11 cellular contexts compared by ENCODE assay signal in genomic region chr1:1425753-1426495, GRCh38. TPM values are rescaled to one million over a fixed set of nuclear protein-coding genes. Genes with fewer than 3 reads are reported as not detected.
A peak's percentile ranks its signal among the peaks of the same experiment; 100 is the strongest.
DNase-seq lines count a peak whose midpoint lies in the region; ATAC-seq, FAIRE-seq and TF ChIP-seq lines count a peak whose summit lies in the region.
"Had no signal": no experiment of that assay in that cellular context is flagged by ENCODE, and none has a peak within 500 bp of the region (broad histone marks: within the 10 kb centered on the region; RNA-seq: fewer than 3 reads in every experiment).

No MANE protein-coding gene starts in this region.

- H3K27ac ChIP-seq in WERI-Rb-1 (peak overlapping the region; percentile 77), kidney (ENCODE audit: low read depth in 2 of 2, low read length in 2 of 2) (peak overlapping the region in 1 of 2 donors; percentile 43)
- H3K27ac ChIP-seq: adrenal gland had no signal

- TF ChIP-seq CTCF in WERI-Rb-1 (IDR thresholded peaks at IDR 0.05; ENCODE audit: low read depth, low read length) (no peak), kidney (IDR thresholded peaks at IDR 0.05; ENCODE audit: borderline replicate concordance, extremely low read depth, insufficient read depth) (no peak), osteocyte (IDR thresholded peaks at IDR 0.05) (no peak)

- H3K36me3 Mint-ChIP-seq in osteocyte (ENCODE audit: unreplicated experiment), result no peaks in the 10 kb centered on the region

- H3K27me3 ChIP-seq in WERI-Rb-1 (ENCODE audit: insufficient read depth, low read depth, severe bottlenecking), result no peaks in the 10 kb centered on the region
- H3K27me3 ChIP-seq: adrenal gland had no signal

- intact Hi-C loops in kidney (cut with DNase I) (no loop called here), left colon (cut with DNase I, micrococcal nuclease) (no loop called here)

- no peaks in the 10 kb centered on the region for H3K9me3 Mint-ChIP-seq in osteocyte (ENCODE audit: unreplicated experiment)

- H3K36me3 ChIP-seq in WERI-Rb-1 (no peaks in the 10 kb centered on the region), kidney (ENCODE audit: control insufficient read depth in 1 of 2, insufficient read depth in 2 of 2, low read length in 2 of 2) (no peaks in the 10 kb centered on the region)
- H3K36me3 ChIP-seq: adrenal gland, HAP-1 had no signal

- H3K4me3 ChIP-seq in WERI-Rb-1 (ENCODE audit: low read depth, low read length) (peak overlapping the region; percentile 34; the same call in 1 of the 2 replicates), kidney (ENCODE audit: low read length in 2 of 2) (no peak overlapping the region)
- H3K4me3 ChIP-seq: adrenal gland, HAP-1 had no signal

- no peak overlapping the region for H3K9ac ChIP-seq in kidney (ENCODE audit: low read length in 2 of 2)

- FAIRE-seq in kidney (lab: Jason Lieb, UNC), result no peak

- no peak overlapping the region for H3K4me3 Mint-ChIP-seq in osteocyte (ENCODE audit: unreplicated experiment)

- H3K9me3 ChIP-seq in WERI-Rb-1 (ENCODE audit: severe bottlenecking) (no peaks in the 10 kb centered on the region), kidney (ENCODE audit: control insufficient read depth in 1 of 2, low read length in 2 of 2) (no peaks in the 10 kb centered on the region)
- H3K9me3 ChIP-seq: adrenal gland, HAP-1 had no signal

- no peaks in the 10 kb centered on the region for H3K27me3 Mint-ChIP-seq in osteocyte (ENCODE audit: unreplicated experiment)

- H3K27ac Mint-ChIP-seq in osteocyte (ENCODE audit: unreplicated experiment), result no peak overlapping the region

- no peak for ATAC-seq in left colon

- H3K4me1 ChIP-seq in kidney (ENCODE audit: control insufficient read depth in 1 of 2, insufficient read depth in 1 of 2, low read depth in 1 of 2, low read length in 2 of 2), result peaks cover 0 to 3% of the 10 kb centered on the region in 2 donors

- DNase-seq in activated CD8-positive, alpha-beta memory T cell treated with anti-CD3 and anti-CD28 coated beads, Interleukin-2, amount 50 U/mL, for 48 hours, result peak; percentile 54
- DNase-seq in activated CD8-positive, alpha-beta memory T cell treated with anti-CD3 and anti-CD28 coated beads, Interleukin-2, amount 50 U/mL, for 4 hours, result no peak
- no peak for DNase-seq in WERI-Rb-1
- peak; percentile 72 for DNase-seq in kidney
- DNase-seq in superior temporal gyrus (ENCODE audit: extremely low spot score), result peak; percentile 77
- no peak for DNase-seq in osteocyte (ENCODE audit: extremely low spot score, unreplicated experiment)
- DNase-seq in left colon, result no peak
- no peak for DNase-seq in stimulated activated CD4-positive, alpha-beta T cell treated with anti-CD3 and anti-CD28 coated beads, Interleukin-4, amount 100 ng/mL, for 4 hours

- peaks cover 16% of the 10 kb centered on the region for H3K4me1 Mint-ChIP-seq in osteocyte (ENCODE audit: unreplicated experiment)

RNA-seq across cellular contexts. Expression of gene ANKRD65, which starts 4.8 kb away (rescaled TPM):
- total RNA-seq in kidney (5.2 TPM), osteocyte (0.21 and 0.24 TPM in 2 replicates), left colon (1 to 10 TPM in 1 of 2 donors, under 1 TPM in 1; 0.76 to 2.7 TPM)
- polyA plus RNA-seq in kidney (ENCODE audit: insufficient read depth, low read depth, low replicate concordance), result 7.1 TPM

RNA-seq across cellular contexts. Expression of gene VWA1, which starts 9.6 kb away (rescaled TPM):
- 116 TPM for total RNA-seq in kidney
- 103 TPM for polyA plus RNA-seq in kidney (ENCODE audit: insufficient read depth, low read depth, low replicate concordance)
- 15.6 and 17.5 TPM in 2 replicates for total RNA-seq in osteocyte
- total RNA-seq in left colon, result 10 to 100 TPM; 40.1 to 81.5 TPM

RNA-seq across cellular contexts. Expression of gene MRPL20, which starts 18.8 kb away (rescaled TPM):
- total RNA-seq in kidney, result 103 TPM
- polyA plus RNA-seq in kidney (ENCODE audit: insufficient read depth, low read depth, low replicate concordance), result 221 TPM
- 82.1 and 86.9 TPM in 2 replicates for total RNA-seq in osteocyte
- total RNA-seq in left colon, result 10 to 100 TPM; 82.1 to 96.7 TPM

RNA-seq across cellular contexts. Expression of gene ATAD3C, which starts 23.6 kb away (rescaled TPM):
- 10.0 TPM for total RNA-seq in kidney
- polyA plus RNA-seq in kidney (ENCODE audit: insufficient read depth, low read depth, low replicate concordance), result 14.3 TPM
- total RNA-seq in osteocyte, result 0.27 and 0.44 TPM in 2 replicates
- under 1 TPM; 0.49 to 0.87 TPM for total RNA-seq in left colon
- polyA plus RNA-seq: AG04450 had no signal

RNA-seq across cellular contexts. Expression of gene CCNL2, which starts 26.8 kb away (rescaled TPM):
- 199 TPM for total RNA-seq in kidney
- 72.0 TPM for polyA plus RNA-seq in kidney (ENCODE audit: insufficient read depth, low read depth, low replicate concordance)
- 262 and 272 TPM in 2 replicates for total RNA-seq in osteocyte
- 100 to 1,000 TPM; 115 to 129 TPM for total RNA-seq in left colon

Comparison
In these comparisons a context has a peak if more than half of its experiments do, and no peak if none do; other contexts are left out.
1. DNase-seq: peak in activated CD8-positive, alpha-beta memory T cell treated with anti-CD3 and anti-CD28 coated beads, Interleukin-2, amount 50 U/mL, for 48 hours (single experiment), kidney (single experiment) and superior temporal gyrus (single experiment); none in activated CD8-positive, alpha-beta memory T cell treated with anti-CD3 and anti-CD28 coated beads, Interleukin-2, amount 50 U/mL, for 4 hours (single experiment), WERI-Rb-1 (single experiment), osteocyte (single experiment), left colon (0 of 2) and stimulated activated CD4-positive, alpha-beta T cell treated with anti-CD3 and anti-CD28 coated beads, Interleukin-4, amount 100 ng/mL, for 4 hours (0 of 2).